ENCODE assay signal across 21 cellular contexts in genomic region chr5:75952963-75953362, GRCh38.
DNase-seq lines count a peak whose midpoint lies in the region.
"Had no signal": no experiment of that assay in that cellular context is flagged by ENCODE, and none has a peak within 500 bp of the region (broad histone marks: within the 10 kb centered on the region; RNA-seq: fewer than 3 reads in every experiment).

No MANE protein-coding gene starts in this region.

- H3K9ac ChIP-seq in SK-N-MC (ENCODE audit: insufficient read length) = peak overlapping the region; percentile 61
- H3K9ac ChIP-seq: BLaER1 treated with 17β-estradiol and CSF1 and Interleukin-3, amounts not matched to agents 10 nM and 100 nM had no signal

- H3K27ac ChIP-seq in SK-N-MC = peak overlapping the region; percentile 100
- H3K27ac ChIP-seq: BLaER1 treated with 17β-estradiol and CSF1 and Interleukin-3, amounts not matched to agents 10 nM and 100 nM; C4-2B had no signal

- peak overlapping the region; percentile 57 for H3K4me3 ChIP-seq in SK-N-MC
- H3K4me3 ChIP-seq: BLaER1 treated with 17β-estradiol and CSF1 and Interleukin-3, amounts not matched to agents 10 nM and 100 nM; GM12878 had no signal

- DNase-seq in NCI-H2171 treated with DMSO at 0.1 percent for 48 hours (lab: John Stamatoyannopoulos, UW) (peak; percentile 11), NCI-H2171 (lab: John Stamatoyannopoulos, UW) (no peak), NCI-H82 (lab: John Stamatoyannopoulos, UW) (peak; percentile 58), SK-N-MC (ENCODE audit: low read depth, low spot score) (peak; percentile 57), NCI-H446 treated with DMSO at 0.1 percent for 48 hours (lab: John Stamatoyannopoulos, UW) (no peak), NCI-H1694 (lab: John Stamatoyannopoulos, UW) (no peak), COLO668 (lab: John Stamatoyannopoulos, UW; ENCODE audit: unreplicated experiment) (no peak)
- DNase-seq: 8988T; AML-193; CD4-positive, alpha-beta T cell; CD8-positive, alpha-beta T cell; COR-L47; DMS153; DMS53; DMS79; DND-41; EL; GDM1 had no signal

- H3K36me3 ChIP-seq in SK-N-MC (ENCODE audit: insufficient read depth, low read length) = peaks cover 5% of the 10 kb centered on the region; the same call in 1 of the 2 replicates
- H3K36me3 ChIP-seq: BLaER1 treated with 17β-estradiol and CSF1 and Interleukin-3, amounts not matched to agents 10 nM and 100 nM had no signal

- H3K9me3 ChIP-seq in SK-N-MC (ENCODE audit: low read depth, low read length) = no peaks in the 10 kb centered on the region; the same call in 1 of the 2 replicates

Comparison
In these comparisons a context has a peak if more than half of its experiments do, and no peak if none do; other contexts are left out.
1. DNase-seq: peak in NCI-H2171 treated with DMSO at 0.1 percent for 48 hours (single experiment), NCI-H82 (single experiment) and SK-N-MC (single experiment); none in NCI-H2171 (single experiment), NCI-H446 treated with DMSO at 0.1 percent for 48 hours (single experiment), NCI-H1694 (single experiment) and COLO668 (single experiment).